In the genomic region with DNA sequence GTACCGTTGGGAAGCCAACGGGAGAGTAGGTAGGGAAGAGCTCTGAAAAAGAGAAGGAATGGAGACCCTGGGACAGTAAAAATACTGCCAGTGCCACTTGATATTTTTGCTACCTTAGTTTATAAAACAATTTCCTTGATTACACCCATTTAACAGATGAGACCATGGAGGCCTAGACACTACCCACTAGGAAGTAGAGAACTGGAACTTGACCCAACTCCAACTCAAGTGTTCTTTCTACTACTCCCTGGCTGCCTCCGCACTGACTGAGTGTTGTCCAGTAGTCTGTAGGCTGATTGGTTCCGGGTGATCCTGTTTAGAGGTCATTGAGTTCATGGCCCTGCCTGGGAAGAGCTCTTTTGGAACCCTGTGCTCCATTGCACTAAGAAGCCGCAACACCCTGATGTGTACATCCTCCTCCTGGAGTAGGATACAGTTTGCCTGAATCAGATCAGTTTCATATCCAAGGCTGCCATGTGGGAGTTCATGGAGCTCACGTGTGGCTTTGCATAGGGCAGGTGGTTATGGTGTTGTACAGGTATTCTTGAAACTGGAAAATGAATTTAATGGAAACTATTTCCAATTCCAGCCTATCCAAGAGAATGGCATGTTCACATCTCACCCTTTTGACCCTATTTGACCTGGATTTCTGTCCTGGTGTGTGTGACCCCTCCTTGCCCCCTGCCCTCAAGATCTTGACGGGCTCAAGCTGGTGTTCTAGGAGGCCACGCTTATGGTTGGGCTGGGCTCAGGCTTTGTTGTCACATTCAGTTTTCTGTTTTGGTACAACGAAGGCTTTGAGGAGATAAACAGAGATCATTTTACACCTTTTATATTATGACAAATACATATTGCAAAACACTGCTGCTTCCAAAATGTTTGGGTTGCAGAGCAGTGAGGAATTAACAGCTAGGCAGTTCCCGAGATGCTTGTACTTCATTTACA, we compare ENCODE assay signal across 11 cellular contexts.
DNase-seq lines count a peak whose midpoint lies in the region; ATAC-seq and TF ChIP-seq lines count a peak whose summit lies in the region.
"Had no signal": no experiment of that assay in that cellular context is flagged by ENCODE, and none has a peak within 500 bp of the region (broad histone marks: within the 10 kb centered on the region; RNA-seq: fewer than 3 reads in every experiment).

No MANE protein-coding gene starts in this region.

- H3K4me1 Mint-ChIP-seq in activated CD8-positive, alpha-beta T cell treated with anti-CD3 and anti-CD28 coated beads, Interleukin-2, amount 10 ng/mL, durations not matched to agents 7 days and 5 days (ENCODE audit: low read depth) = peaks cover 46% of the 10 kb centered on the region

- TF ChIP-seq CTCF in ascending aorta (IDR thresholded peaks at IDR 0.05) (no peak), lung (IDR thresholded peaks at IDR 0.05; ENCODE audit: control extremely low read depth, extremely low read depth) (no peak)

- no peaks in the 10 kb centered on the region for H3K27me3 Mint-ChIP-seq in activated CD8-positive, alpha-beta T cell treated with anti-CD3 and anti-CD28 coated beads, Interleukin-2, amount 10 ng/mL, durations not matched to agents 7 days and 5 days (ENCODE audit: low read depth)
- H3K27me3 Mint-ChIP-seq: activated naive CD8-positive, alpha-beta T cell treated with anti-CD3 and anti-CD28 coated beads, Interleukin-2, amount 10 ng/mL, durations not matched to agents 7 days and 5 days had no signal

- intact Hi-C loops in ascending aorta (cut with DNase I) = no loop called here

- POLR2A ChIA-PET in activated CD8-positive, alpha-beta T cell treated with anti-CD3 and anti-CD28 coated beads, Interleukin-2, amount 10 ng/mL, durations not matched to agents 7 days and 5 days (lab: Charles Lee) = interaction anchor here (1.3 kb wide), 1 partner anchor 11 kb away, joined by 4 read pairs; no protein-coding TSS in a partner anchor

- H3K4me1 ChIP-seq in ascending aorta = peaks cover 36 to 62% of the 10 kb centered on the region in 2 donors
- peaks cover 30 to 34% of the 10 kb centered on the region in 2 donors for H3K4me1 ChIP-seq in lung (ENCODE audit: control insufficient read depth in 2 of 2, insufficient read depth in 2 of 2, low read length in 2 of 2)
- H3K4me1 ChIP-seq in thymus (ENCODE audit: control insufficient read depth, insufficient read depth, low read length) = no peaks in the 10 kb centered on the region

- ATAC-seq in lung (ENCODE audit: insufficient read depth, low FRiP score) (no peak), HG03571 (IDR thresholded peaks at IDR 0.05; ENCODE audit: unreplicated experiment) (no peak), HG02610 (IDR thresholded peaks at IDR 0.05; ENCODE audit: unreplicated experiment) (no peak)
- no peak for ATAC-seq in activated CD8-positive, alpha-beta T cell treated with anti-CD3 and anti-CD28 coated beads, Interleukin-2, amount 10 ng/mL, durations not matched to agents 7 days and 5 days

- no peak overlapping the region for H3K4me3 Mint-ChIP-seq in activated CD8-positive, alpha-beta T cell treated with anti-CD3 and anti-CD28 coated beads, Interleukin-2, amount 10 ng/mL, durations not matched to agents 7 days and 5 days
- H3K4me3 Mint-ChIP-seq: activated naive CD8-positive, alpha-beta T cell treated with anti-CD3 and anti-CD28 coated beads, Interleukin-2, amount 10 ng/mL, durations not matched to agents 7 days and 5 days had no signal

- peak; percentile 45 for DNase-seq in NCI-H2029 (lab: John Stamatoyannopoulos, UW)
- DNase-seq in ascending aorta (ENCODE audit: low spot score in 2 of 2) = no peak
- DNase-seq in lung (ENCODE audit: low spot score) = no peak
- DNase-seq in activated CD8-positive, alpha-beta T cell treated with anti-CD3 and anti-CD28 coated beads, Interleukin-2, amount 10 ng/mL, durations not matched to agents 7 days and 5 days = no peak
- DNase-seq: activated naive CD8-positive, alpha-beta T cell treated with anti-CD3 and anti-CD28 coated beads, Interleukin-2, amount 10 ng/mL, durations not matched to agents 7 days and 5 days; SHP77; stimulated activated CD4-positive, alpha-beta T cell treated with anti-CD3 and anti-CD28 coated beads, Interleukin-1b, Interleukin-23, amount 100 ng/mL, for 48 hours had no signal

- H3K27ac ChIP-seq in ascending aorta (peak overlapping the region; percentile 88 to 98), lung (ENCODE audit: low read depth in 1 of 2, low read length in 1 of 2) (peak overlapping the region; percentile 58 to 69), thymus (ENCODE audit: low read depth) (peak overlapping the region; percentile 56)
- H3K27ac ChIP-seq: HL-60 had no signal

- H3K27ac Mint-ChIP-seq in activated CD8-positive, alpha-beta T cell treated with anti-CD3 and anti-CD28 coated beads, Interleukin-2, amount 10 ng/mL, durations not matched to agents 7 days and 5 days = no peak overlapping the region

- H3K27me3 ChIP-seq in ascending aorta = no peaks in the 10 kb centered on the region
- no peaks in the 10 kb centered on the region for H3K27me3 ChIP-seq in lung (ENCODE audit: control insufficient read depth, insufficient read depth)
- no peaks in the 10 kb centered on the region for H3K27me3 ChIP-seq in thymus (ENCODE audit: control insufficient read depth, insufficient read depth)

- H3K9me3 Mint-ChIP-seq in activated CD8-positive, alpha-beta T cell treated with anti-CD3 and anti-CD28 coated beads, Interleukin-2, amount 10 ng/mL, durations not matched to agents 7 days and 5 days (ENCODE audit: insufficient read depth) = peaks cover 9% of the 10 kb centered on the region

- H3K36me3 Mint-ChIP-seq in activated CD8-positive, alpha-beta T cell treated with anti-CD3 and anti-CD28 coated beads, Interleukin-2, amount 10 ng/mL, durations not matched to agents 7 days and 5 days (ENCODE audit: low read depth) = peaks cover 26% of the 10 kb centered on the region

- H3K9me3 ChIP-seq in ascending aorta (no peaks in the 10 kb centered on the region), lung (ENCODE audit: control insufficient read depth in 2 of 2, insufficient read depth in 1 of 2, low read length in 1 of 2) (peaks cover 0 to 3% of the 10 kb centered on the region in 2 donors), thymus (ENCODE audit: control insufficient read depth) (no peaks in the 10 kb centered on the region)

- 78 to 84% methylated on average over 10 of the region's 10 CpGs for WGBS in lung, 2 donors
- 96% methylated on average over 10 of the region's 10 CpGs for WGBS in thymus

- CTCF ChIA-PET in activated CD8-positive, alpha-beta T cell treated with anti-CD3 and anti-CD28 coated beads, Interleukin-2, amount 10 ng/mL, durations not matched to agents 7 days and 5 days (lab: Charles Lee) = interaction anchor here (1.0 to 6.5 kb wide), 6 partner anchors 11 to 155 kb away, joined by 3 to 73 read pairs (median 6); no protein-coding TSS in a partner anchor

- H3K36me3 ChIP-seq in ascending aorta = peaks cover 52 to 63% of the 10 kb centered on the region in 2 donors
- H3K36me3 ChIP-seq in lung (ENCODE audit: control insufficient read depth in 2 of 2, insufficient read depth in 2 of 2, low read length in 2 of 2) = peaks cover 0 to 7% of the 10 kb centered on the region in 2 donors
- H3K36me3 ChIP-seq in thymus (ENCODE audit: control insufficient read depth, insufficient read depth) = no peaks in the 10 kb centered on the region

- H3K4me3 ChIP-seq in ascending aorta (no peak overlapping the region), lung (no peak overlapping the region), thymus (ENCODE audit: low read length) (no peak overlapping the region)
